ENCODE assay signal across 16 cellular contexts in the genomic region with DNA sequence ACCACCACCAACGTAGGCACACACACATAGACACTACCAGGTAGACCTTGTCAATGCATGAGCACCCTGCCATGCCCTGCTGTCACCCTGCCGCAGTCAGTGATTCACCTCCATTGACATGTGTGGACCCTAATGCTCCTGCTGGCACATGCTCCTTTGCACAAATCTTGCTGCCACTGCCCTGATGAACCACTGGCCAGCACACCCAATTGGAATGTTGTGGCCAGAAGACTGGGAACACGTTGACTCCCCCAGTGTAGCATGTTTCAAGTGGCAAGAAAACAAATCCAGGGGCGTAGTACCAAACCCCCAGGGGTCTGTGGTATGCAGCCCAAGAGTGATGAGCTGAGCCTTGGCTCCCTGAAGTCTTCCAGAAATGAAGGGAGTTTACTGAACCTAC.
"Had no signal": no experiment of that assay in that cellular context is flagged by ENCODE, and none has a peak within 500 bp of the region (broad histone marks: within the 10 kb centered on the region; RNA-seq: fewer than 3 reads in every experiment).

No MANE protein-coding gene starts in this region.

- H3K9me3 ChIP-seq: ascending aorta had no signal

- H3K27ac ChIP-seq: ascending aorta, dorsolateral prefrontal cortex, epithelial cell of prostate, left ventricle myocardium inferior, right atrium auricular region, VCaP had no signal

- FAIRE-seq: colon had no signal

- H3K36me3 ChIP-seq: ascending aorta, left ventricle myocardium inferior, right atrium auricular region had no signal

- H3K27me3 ChIP-seq: ascending aorta, right atrium auricular region had no signal

- H3K4me1 ChIP-seq: ascending aorta, left ventricle myocardium inferior, right atrium auricular region had no signal

- DNase-seq: activated CD4-positive, alpha-beta T cell treated with anti-CD3 and anti-CD28 coated beads, Interleukin-2, amount 50 U/mL, for 1 hour; activated CD4-positive, CD25-positive, alpha-beta regulatory T cell treated with anti-CD3 and anti-CD28 coated beads, Interleukin-2, amount 50 U/mL, for 72 hours; activated CD8-positive, alpha-beta memory T cell treated with anti-CD3 and anti-CD28 coated beads, Interleukin-2, amount 50 U/mL, for 4 hours; activated effector memory CD4-positive, alpha-beta T cell treated with anti-CD3 and anti-CD28 coated beads, Interleukin-2, amount 50 U/mL, for 16 hours; activated T-cell treated with anti-CD3 and anti-CD28 coated beads, Interleukin-2, amount 50 U/mL, for 48 hours; central memory CD4-positive, alpha-beta T cell; dorsolateral prefrontal cortex; foreskin fibroblast; hypothalamus; left ventricle myocardium inferior; stimulated activated naive CD8-positive, alpha-beta T cell treated with anti-CD3 and anti-CD28 coated beads, Interleukin-15, amount 100 ng/mL, for 72 hours had no signal

- H3K4me3 ChIP-seq: ascending aorta, dorsolateral prefrontal cortex, left ventricle myocardium inferior, right atrium auricular region had no signal
